15 cellular contexts compared by ENCODE assay signal in genomic region chr10:78178940-78179339, GRCh38.
A peak's percentile ranks its signal among the peaks of the same experiment; 100 is the strongest.
DNase-seq lines count a peak whose midpoint lies in the region; ATAC-seq and TF ChIP-seq lines count a peak whose summit lies in the region.
"Had no signal": no experiment of that assay in that cellular context is flagged by ENCODE, and none has a peak within 500 bp of the region (broad histone marks: within the 10 kb centered on the region; RNA-seq: fewer than 3 reads in every experiment).

No MANE protein-coding gene starts in this region.

- no peak overlapping the region for H3K4me3 Mint-ChIP-seq in osteocyte (ENCODE audit: unreplicated experiment)
- no peak overlapping the region for H3K4me3 Mint-ChIP-seq in endothelial cell (ENCODE audit: unreplicated experiment)
- H3K4me3 Mint-ChIP-seq: activated CD8-positive, alpha-beta T cell treated with anti-CD3 and anti-CD28 coated beads for 36 hours had no signal

- H3K79me2 ChIP-seq in SK-N-SH (ENCODE audit: insufficient read depth): no peaks in the 10 kb centered on the region
- H3K79me2 ChIP-seq: hepatocyte had no signal

- no peak for TF ChIP-seq CTCF in SK-N-SH (IDR thresholded peaks at IDR 0.05)
- TF ChIP-seq CTCF in thyroid gland (IDR thresholded peaks at IDR 0.05): no peak
- no peak for TF ChIP-seq CTCF in osteocyte (IDR thresholded peaks at IDR 0.05)
- no peak for TF ChIP-seq CTCF in endothelial cell (IDR thresholded peaks at IDR 0.05; ENCODE audit: unreplicated experiment)

- no peaks in the 10 kb centered on the region for H3F3A ChIP-seq in SK-N-SH (replicated peaks; ENCODE audit: insufficient read depth)

- WGBS in SK-N-SH (ENCODE audit: low lambda C conversion rate): 53% methylated on average over 7 of the region's 7 CpGs
- 43% methylated on average over 7 of the region's 7 CpGs for WGBS in right cardiac atrium
- WGBS in thyroid gland, 2 donors: 30 to 31% methylated on average over 7 of the region's 7 CpGs

- TF ChIP-seq POLR2A in thyroid gland (IDR thresholded peaks at IDR 0.05): no peak

- no peaks in the 10 kb centered on the region for H3K9me3 Mint-ChIP-seq in osteocyte (ENCODE audit: unreplicated experiment)
- no peaks in the 10 kb centered on the region for H3K9me3 Mint-ChIP-seq in endothelial cell (ENCODE audit: unreplicated experiment)
- H3K9me3 Mint-ChIP-seq: activated CD8-positive, alpha-beta T cell treated with anti-CD3 and anti-CD28 coated beads for 36 hours; activated naive CD4-positive, alpha-beta T cell treated with anti-CD3 and anti-CD28 coated beads, Interleukin-2, amount 50 U/mL, for 72 hours had no signal

- H3K27ac ChIP-seq in SK-N-SH (ENCODE audit: low read depth in 2 of 2, low read length in 1 of 2) (no peak overlapping the region), right cardiac atrium (ENCODE audit: low read length) (no peak overlapping the region), thyroid gland (no peak overlapping the region)
- H3K27ac ChIP-seq: hepatocyte, suprapubic skin had no signal

- H2AFZ ChIP-seq in SK-N-SH (ENCODE audit: low read depth): no peak overlapping the region
- H2AFZ ChIP-seq: hepatocyte had no signal

- H3K9me2 ChIP-seq in SK-N-SH: no peaks in the 10 kb centered on the region

- CTCF ChIA-PET in SK-N-SH (lab: Yijun Ruan, JAX): no interaction called here

- H3K4me2 ChIP-seq in SK-N-SH: no peak overlapping the region
- H3K4me2 ChIP-seq: hepatocyte had no signal

- H4K20me1 ChIP-seq in SK-N-SH (ENCODE audit: insufficient read depth): no peaks in the 10 kb centered on the region

- DNase-seq in SK-N-SH (no peak), amniotic epithelial cell (ENCODE audit: low read depth) (peak; percentile 16), right cardiac atrium (peak; percentile 60 to 84 (median 80)), thyroid gland (peak; percentile 58 to 62), osteocyte (ENCODE audit: extremely low spot score, unreplicated experiment) (no peak), endothelial cell (ENCODE audit: low spot score) (no peak)
- DNase-seq: activated CD8-positive, alpha-beta T cell treated with anti-CD3 and anti-CD28 coated beads for 36 hours; effector CD8-positive, alpha-beta T cell; NCI-H1436 treated with DMSO at 0.1 percent for 48 hours had no signal

- H3K4me1 ChIP-seq in SK-N-SH (ENCODE audit: control insufficient read depth in 1 of 2, insufficient read depth in 2 of 2, low read depth in 1 of 2, low read length in 1 of 2): no peaks in the 10 kb centered on the region
- H3K4me1 ChIP-seq in right cardiac atrium (ENCODE audit: control insufficient read depth, insufficient read depth, low read length): no peaks in the 10 kb centered on the region
- H3K4me1 ChIP-seq in thyroid gland: peaks cover 0 to 12% of the 10 kb centered on the region in 2 donors
- H3K4me1 ChIP-seq: suprapubic skin had no signal

- H3K27ac Mint-ChIP-seq in osteocyte (ENCODE audit: unreplicated experiment): no peak overlapping the region
- no peak overlapping the region for H3K27ac Mint-ChIP-seq in endothelial cell (ENCODE audit: unreplicated experiment)
- H3K27ac Mint-ChIP-seq: activated CD8-positive, alpha-beta T cell treated with anti-CD3 and anti-CD28 coated beads for 36 hours; activated naive CD4-positive, alpha-beta T cell treated with anti-CD3 and anti-CD28 coated beads, Interleukin-2, amount 50 U/mL, for 72 hours had no signal

- H3K4me3 ChIP-seq in SK-N-SH (ENCODE audit: low read depth in 2 of 2, low read length in 1 of 2) (no peak overlapping the region), right cardiac atrium (ENCODE audit: low read length) (no peak overlapping the region), thyroid gland (replicated peaks in 1 of 3) (no peak overlapping the region)
- H3K4me3 ChIP-seq: hepatocyte, suprapubic skin had no signal

- H3K4me1 Mint-ChIP-seq in osteocyte (ENCODE audit: unreplicated experiment) (no peaks in the 10 kb centered on the region), endothelial cell (ENCODE audit: unreplicated experiment) (peaks cover 42% of the 10 kb centered on the region)

- H3K36me3 ChIP-seq in SK-N-SH (replicated peaks in 1 of 2; ENCODE audit: control insufficient read depth in 1 of 2, insufficient read depth in 2 of 2, low read length in 1 of 2) (no peaks in the 10 kb centered on the region), thyroid gland (no peaks in the 10 kb centered on the region)
- H3K36me3 ChIP-seq: suprapubic skin had no signal

- H3K9me3 ChIP-seq in SK-N-SH (no peaks in the 10 kb centered on the region), right cardiac atrium (ENCODE audit: control insufficient read depth, low read length) (no peaks in the 10 kb centered on the region), thyroid gland (no peaks in the 10 kb centered on the region)
- H3K9me3 ChIP-seq: suprapubic skin had no signal

- POLR2A ChIA-PET in SK-N-SH (lab: Yijun Ruan, JAX): no interaction called here

- H3K9ac ChIP-seq in SK-N-SH: no peak overlapping the region

- H3K27me3 ChIP-seq in SK-N-SH (ENCODE audit: insufficient read depth) (no peaks in the 10 kb centered on the region), right cardiac atrium (ENCODE audit: control insufficient read depth, insufficient read depth) (no peaks in the 10 kb centered on the region), thyroid gland (no peaks in the 10 kb centered on the region)

- no peaks in the 10 kb centered on the region for H3K36me3 Mint-ChIP-seq in osteocyte (ENCODE audit: unreplicated experiment)
- H3K36me3 Mint-ChIP-seq in endothelial cell (ENCODE audit: low read depth, unreplicated experiment): no peaks in the 10 kb centered on the region
- H3K36me3 Mint-ChIP-seq: activated naive CD4-positive, alpha-beta T cell treated with anti-CD3 and anti-CD28 coated beads, Interleukin-2, amount 50 U/mL, for 72 hours had no signal

- no peak for TF ChIP-seq RAD21 in SK-N-SH (IDR thresholded peaks at IDR 0.05; ENCODE audit: low read length)

- peak; percentile 64 for ATAC-seq in SK-N-SH treated with all-trans-retinoic acid at 6 μM for 48 hours
- ATAC-seq in right cardiac atrium: peak; percentile 75 to 77
- ATAC-seq in GM21526 (IDR thresholded peaks at IDR 0.05; ENCODE audit: low FRiP score, unreplicated experiment): no peak
- ATAC-seq: activated CD8-positive, alpha-beta T cell treated with anti-CD3 and anti-CD28 coated beads for 36 hours; activated naive CD4-positive, alpha-beta T cell treated with anti-CD3 and anti-CD28 coated beads, Interleukin-2, amount 50 U/mL, for 72 hours; sciatic nerve had no signal

- H3K27me3 Mint-ChIP-seq in osteocyte (ENCODE audit: unreplicated experiment) (peaks cover 61% of the 10 kb centered on the region), endothelial cell (ENCODE audit: unreplicated experiment) (peaks cover 18% of the 10 kb centered on the region)
- H3K27me3 Mint-ChIP-seq: activated CD8-positive, alpha-beta T cell treated with anti-CD3 and anti-CD28 coated beads for 36 hours had no signal

- intact Hi-C loops in right cardiac atrium (cut with DNase I) (no loop called here), thyroid gland (cut with DNase I) (no loop called here)

- no peak for TF ChIP-seq EP300 in SK-N-SH (IDR thresholded peaks at IDR 0.05; ENCODE audit: borderline replicate concordance in 1 of 2, low read depth in 1 of 2, low read length in 1 of 2)

TF ChIP-seq in SK-N-SH treated with all-trans-retinoic acid at 6 μM for 48 hours, 23 proteins besides CTCF, POLR2A, EP300 and RAD21 (continues in another document):
- TF ChIP-seq GLIS3 (CRISPR knock-in tag; IDR thresholded peaks at IDR 0.05) (no peak), ZC3H10 (CRISPR knock-in tag; IDR thresholded peaks at IDR 0.05) (no peak), ZFP30 (CRISPR knock-in tag; IDR thresholded peaks at IDR 0.05) (no peak), ISL1 (CRISPR knock-in tag; IDR thresholded peaks at IDR 0.05) (no peak), ARNTL (CRISPR knock-in tag; IDR thresholded peaks at IDR 0.05; ENCODE audit: borderline replicate concordance, low read depth) (no peak), ZNF8 (CRISPR knock-in tag; IDR thresholded peaks at IDR 0.05) (no peak), ZFP3 (CRISPR knock-in tag; IDR thresholded peaks at IDR 0.05) (no peak), ZNF70 (CRISPR knock-in tag; IDR thresholded peaks at IDR 0.05) (no peak), OSR1 (CRISPR knock-in tag; IDR thresholded peaks at IDR 0.05) (no peak), CREB5 (CRISPR knock-in tag; IDR thresholded peaks at IDR 0.05; ENCODE audit: low read depth) (no peak)

TF ChIP-seq in SK-N-SH, 30 proteins besides CTCF, POLR2A, EP300 and RAD21 (continues in another document):
- TF ChIP-seq GABPA (IDR thresholded peaks at IDR 0.05; ENCODE audit: low read depth): no peak
- no peak for TF ChIP-seq MEF2A (IDR thresholded peaks at IDR 0.05; ENCODE audit: borderline replicate concordance, low read depth)
- TF ChIP-seq ZBTB33 (IDR thresholded peaks at IDR 0.05; ENCODE audit: borderline replicate concordance, low read depth): no peak
- no peak for TF ChIP-seq PBX3 (IDR thresholded peaks at IDR 0.05)
- TF ChIP-seq FOXM1 (IDR thresholded peaks at IDR 0.05; ENCODE audit: low read depth): no peak

Comparison
In these comparisons a context has a peak if more than half of its experiments do, and no peak if none do; other contexts are left out.
1. DNase-seq: peak in amniotic epithelial cell (single experiment), right cardiac atrium (3 of 3) and thyroid gland (2 of 2); none in SK-N-SH (single experiment), osteocyte (single experiment) and endothelial cell (single experiment).